ENCODE assay signal across 17 cellular contexts in the genomic region with DNA sequence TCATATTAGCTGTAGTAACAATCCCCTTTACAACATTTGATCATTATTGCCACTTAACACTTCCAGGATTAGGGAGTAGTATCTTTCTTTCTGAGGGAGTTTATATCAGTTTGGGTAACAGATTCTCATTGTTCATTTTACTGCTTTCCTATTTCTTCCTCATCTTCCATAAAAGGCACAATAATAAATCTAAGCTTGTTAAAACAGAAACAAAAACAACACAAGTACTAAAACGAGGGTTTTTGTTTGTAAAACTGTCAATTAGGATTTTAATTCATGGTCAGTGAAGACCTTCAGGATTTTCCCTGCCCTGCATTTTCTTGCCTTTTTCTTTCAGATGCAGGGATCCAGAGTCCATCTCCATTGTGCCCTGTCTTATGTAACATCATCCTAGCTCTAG.
"Had no signal": no experiment of that assay in that cellular context is flagged by ENCODE, and none has a peak within 500 bp of the region (broad histone marks: within the 10 kb centered on the region; RNA-seq: fewer than 3 reads in every experiment).

No MANE protein-coding gene starts in this region.

- H3K9me3 ChIP-seq: esophagus muscularis mucosa, gastroesophageal sphincter, heart left ventricle, sigmoid colon, upper lobe of right lung had no signal

- H3K27me3 Mint-ChIP-seq: stimulated activated memory B cell treated with anti-CD40 and anti-IgM and Interleukin-4, amounts not matched to agents 10 μg/mL and 1 μg/mL and 100 μg/mL, for 72 hours had no signal

- DNase-seq: activated CD4-positive, alpha-beta T cell treated with anti-CD3 and anti-CD28 coated beads, Interleukin-2, amount 50 U/mL, for 4 hours; activated naive CD4-positive, alpha-beta T cell treated with anti-CD3 and anti-CD28 coated beads for 36 hours; cerebellar nuclear complex; cortex of kidney; effector CD4-positive, alpha-beta T cell; heart left ventricle; mesenchymal stem cell; nucleus accumbens; sigmoid colon; stimulated activated CD4-positive, alpha-beta T cell treated with anti-CD3 and anti-CD28 coated beads, Interleukin-4, amount 100 ng/mL, for 24 hours; T-helper 2 cell; upper lobe of right lung had no signal

- H3K27ac Mint-ChIP-seq: activated naive CD4-positive, alpha-beta T cell treated with anti-CD3 and anti-CD28 coated beads for 36 hours; nephron; stimulated activated memory B cell treated with anti-CD40 and anti-IgM and Interleukin-4, amounts not matched to agents 10 μg/mL and 1 μg/mL and 100 μg/mL, for 72 hours had no signal

- H3K4me1 Mint-ChIP-seq: nephron; stimulated activated memory B cell treated with anti-CD40 and anti-IgM and Interleukin-4, amounts not matched to agents 10 μg/mL and 1 μg/mL and 100 μg/mL, for 72 hours had no signal

- H3K4me3 Mint-ChIP-seq: activated naive CD4-positive, alpha-beta T cell treated with anti-CD3 and anti-CD28 coated beads for 36 hours; nephron; stimulated activated memory B cell treated with anti-CD40 and anti-IgM and Interleukin-4, amounts not matched to agents 10 μg/mL and 1 μg/mL and 100 μg/mL, for 72 hours had no signal

- H3K27ac ChIP-seq: esophagus muscularis mucosa, gastroesophageal sphincter, heart left ventricle, sigmoid colon, upper lobe of right lung, VCaP had no signal

- H3K27me3 ChIP-seq: esophagus muscularis mucosa, gastroesophageal sphincter, heart left ventricle, sigmoid colon, upper lobe of right lung had no signal

- H3K4me3 ChIP-seq: esophagus muscularis mucosa, gastroesophageal sphincter, heart left ventricle, sigmoid colon, upper lobe of right lung had no signal

- ATAC-seq: gastroesophageal sphincter; heart left ventricle; stimulated activated memory B cell treated with anti-CD40 and anti-IgM and Interleukin-4, amounts not matched to agents 10 μg/mL and 1 μg/mL and 100 μg/mL, for 72 hours; upper lobe of right lung had no signal

- H3K9me3 Mint-ChIP-seq: activated naive CD4-positive, alpha-beta T cell treated with anti-CD3 and anti-CD28 coated beads for 36 hours; nephron; stimulated activated memory B cell treated with anti-CD40 and anti-IgM and Interleukin-4, amounts not matched to agents 10 μg/mL and 1 μg/mL and 100 μg/mL, for 72 hours had no signal

- H3K4me1 ChIP-seq: upper lobe of right lung had no signal
